13 cellular contexts compared by ENCODE assay signal in genomic region chr2:66431840-66432511, GRCh38. TPM values are rescaled to one million over a fixed set of nuclear protein-coding genes. Genes with fewer than 3 reads are reported as not detected.
DNase-seq lines count a peak whose midpoint lies in the region; TF ChIP-seq lines count a peak whose summit lies in the region.
"Had no signal": no experiment of that assay in that cellular context is flagged by ENCODE, and none has a peak within 500 bp of the region (broad histone marks: within the 10 kb centered on the region; RNA-seq: fewer than 3 reads in every experiment).

No MANE protein-coding gene starts in this region.

- intact Hi-C loops in tibial artery (cut with DNase I; ENCODE audit: low total_unique reads), result loop anchor here (2.0 to 10.0 kb wide), 4 partner anchors 145 to 1603 kb away; no protein-coding TSS in a partner anchor
- intact Hi-C loops in posterior cingulate gyrus (cut with DNase I), result no loop called here

- H3K27me3 ChIP-seq in muscle layer of colon (ENCODE audit: control insufficient read depth in 1 of 2, insufficient read depth in 2 of 2, low read length in 2 of 2) (no peaks in the 10 kb centered on the region), tibial artery (peaks cover 0 to 2% of the 10 kb centered on the region in 2 donors)

- peak overlapping the region; percentile 42 for H3K27ac Mint-ChIP-seq in endothelial cell (ENCODE audit: unreplicated experiment)
- H3K27ac Mint-ChIP-seq: activated T-helper 2 cell treated with anti-CD3 and anti-CD28 coated beads, Interferon-gamma antibody, Interleukin-2, Interleukin-4, amounts not matched to agents 10 μg/mL and 5 μg/mL and 100 μg/mL, durations not matched to agents 14 hours and 24 hours and 36 hours; dendritic cell treated with granulocyte-macrophage colony-stimulating factor and Interleukin-4, amounts not matched to agents 40 ng/mL and 50 ng/mL, for 4 days had no signal

- TF ChIP-seq CTCF in endothelial cell (IDR thresholded peaks at IDR 0.05; ENCODE audit: unreplicated experiment), result no peak
- no peak for TF ChIP-seq CTCF in tibial artery (IDR thresholded peaks at IDR 0.05)
- TF ChIP-seq CTCF in GM13976 (IDR thresholded peaks at IDR 0.05; ENCODE audit: borderline replicate concordance, control extremely low read depth, extremely low read depth, insufficient read depth, missing control alignments), result no peak

- H3K27ac ChIP-seq in muscle layer of colon (ENCODE audit: low read depth, low read length), result peak overlapping the region; percentile 90
- peak overlapping the region in 1 of 2 donors; percentile 84 for H3K27ac ChIP-seq in tibial artery
- H3K27ac ChIP-seq: 22Rv1 had no signal

- no peaks in the 10 kb centered on the region for H3K9me3 Mint-ChIP-seq in endothelial cell (ENCODE audit: unreplicated experiment)
- H3K9me3 Mint-ChIP-seq: activated T-helper 2 cell treated with anti-CD3 and anti-CD28 coated beads, Interferon-gamma antibody, Interleukin-2, Interleukin-4, amounts not matched to agents 10 μg/mL and 5 μg/mL and 100 μg/mL, durations not matched to agents 14 hours and 24 hours and 36 hours; dendritic cell treated with granulocyte-macrophage colony-stimulating factor and Interleukin-4, amounts not matched to agents 40 ng/mL and 50 ng/mL, for 4 days had no signal

- H3K4me1 ChIP-seq in muscle layer of colon (ENCODE audit: insufficient read depth, low read length), result peaks cover 29% of the 10 kb centered on the region
- H3K4me1 ChIP-seq in tibial artery, result peaks cover 0 to 6% (median 3%) of the 10 kb centered on the region in 4 donors

- H3K9me3 ChIP-seq in muscle layer of colon (ENCODE audit: low read length) (no peaks in the 10 kb centered on the region), tibial artery (no peaks in the 10 kb centered on the region)

- in situ Hi-C loops in GM13976 (cut with MboI; ENCODE audit: low sequenced_read_pairs, unreplicated experiment), result loop anchor here (25.0 kb wide), 1 partner anchor 795 kb away; no protein-coding TSS in a partner anchor

- H3K36me3 ChIP-seq in muscle layer of colon (ENCODE audit: insufficient read depth, low read length), result no peaks in the 10 kb centered on the region
- no peaks in the 10 kb centered on the region for H3K36me3 ChIP-seq in tibial artery

- peaks cover 24% of the 10 kb centered on the region for H3K4me1 Mint-ChIP-seq in endothelial cell (ENCODE audit: unreplicated experiment)

- peaks cover 16% of the 10 kb centered on the region for H3K27me3 Mint-ChIP-seq in endothelial cell (ENCODE audit: unreplicated experiment)

- H3K36me3 Mint-ChIP-seq in endothelial cell (ENCODE audit: low read depth, unreplicated experiment), result peaks cover 2% of the 10 kb centered on the region

- peak overlapping the region; percentile 16 to 45 for H3K4me3 ChIP-seq in muscle layer of colon (ENCODE audit: low read depth in 1 of 2, low read length in 2 of 2)
- peak overlapping the region; percentile 68 to 81 for H3K4me3 ChIP-seq in tibial artery

- peak overlapping the region; percentile 51 for H3K4me3 Mint-ChIP-seq in endothelial cell (ENCODE audit: unreplicated experiment)

- no peak overlapping the region for H3K9ac ChIP-seq in muscle layer of colon (ENCODE audit: low read length)

- DNase-seq in DMS53 (lab: John Stamatoyannopoulos, UW) (peak; percentile 41), DMS53 treated with DMSO at 0.1 percent for 48 hours (lab: John Stamatoyannopoulos, UW; ENCODE audit: unreplicated experiment) (no peak), endothelial cell (ENCODE audit: low spot score) (no peak), tibial artery (peak in 1 of 2 donors; percentile 63), NCI-H2196 treated with DMSO at 0.1 percent for 48 hours (lab: John Stamatoyannopoulos, UW; ENCODE audit: unreplicated experiment) (no peak), posterior cingulate gyrus (no peak), GM13976 (ENCODE audit: low spot score) (no peak)
- DNase-seq: naive thymus-derived CD8-positive, alpha-beta T cell; stimulated activated CD4-positive, alpha-beta T cell treated with anti-CD3 and anti-CD28 coated beads, Interleukin-4, amount 100 ng/mL, for 1 hour had no signal

RNA-seq across cellular contexts. Expression of gene MEIS1, which starts 2.9 kb away (rescaled TPM):
- 13.3 TPM for total RNA-seq in endothelial cell (ENCODE audit: unreplicated experiment)
- total RNA-seq: activated T-helper 2 cell treated with anti-CD3 and anti-CD28 coated beads, Interferon-gamma antibody, Interleukin-2, Interleukin-4, amounts not matched to agents 10 μg/mL and 5 μg/mL and 100 μg/mL, durations not matched to agents 14 hours and 24 hours and 36 hours; naive thymus-derived CD8-positive, alpha-beta T cell had no signal
